ENCODE assay signal across 8 cellular contexts in genomic region chr3:172512363-172512762, GRCh38. TPM values are rescaled to one million over a fixed set of nuclear protein-coding genes. Genes with fewer than 3 reads are reported as not detected.
DNase-seq lines count a peak whose midpoint lies in the region; ATAC-seq and TF ChIP-seq lines count a peak whose summit lies in the region.

No MANE protein-coding gene starts in this region.

- peak overlapping the region; percentile 65 for H3K27ac ChIP-seq in upper lobe of right lung

- peaks cover 93% of the 10 kb centered on the region for H3K36me3 Mint-ChIP-seq in activated naive CD8-positive, alpha-beta T cell treated with anti-CD3 and anti-CD28 coated beads for 36 hours

- no peaks in the 10 kb centered on the region for H3K27me3 ChIP-seq in upper lobe of right lung

- peak overlapping the region; percentile 51 for H3K4me3 Mint-ChIP-seq in activated naive CD8-positive, alpha-beta T cell treated with anti-CD3 and anti-CD28 coated beads for 36 hours

- H3K4me1 ChIP-seq in mucosa of descending colon (ENCODE audit: low read depth): peaks cover 41% of the 10 kb centered on the region
- peaks cover 52% of the 10 kb centered on the region for H3K4me1 ChIP-seq in upper lobe of right lung

- H3K4me1 Mint-ChIP-seq in activated naive CD8-positive, alpha-beta T cell treated with anti-CD3 and anti-CD28 coated beads for 36 hours: peaks cover 64% of the 10 kb centered on the region

- no peaks in the 10 kb centered on the region for H3K36me3 ChIP-seq in mucosa of descending colon (ENCODE audit: low read depth)
- peaks cover 78% of the 10 kb centered on the region for H3K36me3 ChIP-seq in upper lobe of right lung

- intact Hi-C loops in mucosa of descending colon (cut with DNase I, micrococcal nuclease): no loop called here
- intact Hi-C loops in upper lobe of right lung (cut with DNase I): loop anchor here (10.0 kb wide), 1 partner anchor 82 kb away; no protein-coding TSS in a partner anchor

- DNase-seq in GM10266 (ENCODE audit: extremely low spot score): peak; percentile 26
- peak; percentile 59 for DNase-seq in H4 (ENCODE audit: low spot score)
- peak; percentile 99 for DNase-seq in NOMO-1 treated with dmso at 0.1 percent for 144 hours (lab: John Stamatoyannopoulos, UW; ENCODE audit: unreplicated experiment)
- peak; percentile 64 for DNase-seq in activated naive CD8-positive, alpha-beta T cell treated with anti-CD3 and anti-CD28 coated beads for 36 hours
- peak; percentile 50 to 81 (median 61) for DNase-seq in mucosa of descending colon
- DNase-seq in upper lobe of right lung: peak; percentile 86
- DNase-seq in DMS 273 (lab: John Stamatoyannopoulos, UW; ENCODE audit: unreplicated experiment): no peak
- no peak for DNase-seq in NCI-H2227 treated with DMSO at 0.1 percent for 48 hours (lab: John Stamatoyannopoulos, UW)

- H3K9me3 ChIP-seq in mucosa of descending colon (no peaks in the 10 kb centered on the region), upper lobe of right lung (no peaks in the 10 kb centered on the region)

- H3K27me3 Mint-ChIP-seq in activated naive CD8-positive, alpha-beta T cell treated with anti-CD3 and anti-CD28 coated beads for 36 hours: no peaks in the 10 kb centered on the region

- peak; percentile 12 for ATAC-seq in mucosa of descending colon
- peak; percentile 96 for ATAC-seq in upper lobe of right lung

- peak overlapping the region; percentile 83 for H3K27ac Mint-ChIP-seq in activated naive CD8-positive, alpha-beta T cell treated with anti-CD3 and anti-CD28 coated beads for 36 hours

- peaks cover 2% of the 10 kb centered on the region for H3K9me3 Mint-ChIP-seq in activated naive CD8-positive, alpha-beta T cell treated with anti-CD3 and anti-CD28 coated beads for 36 hours

- no peak overlapping the region for H3K4me3 ChIP-seq in mucosa of descending colon
- H3K4me3 ChIP-seq in upper lobe of right lung: no peak overlapping the region

- TF ChIP-seq CTCF in GM10266 (IDR thresholded peaks at IDR 0.05; ENCODE audit: control insufficient read depth, insufficient read depth, low read depth, missing control alignments) (no peak), mucosa of descending colon (IDR thresholded peaks at IDR 0.05) (no peak), upper lobe of right lung (IDR thresholded peaks at IDR 0.05) (no peak)

RNA-seq across cellular contexts. Expression of gene TNFSF10, which starts 10.9 kb away (rescaled TPM):
- 3.6 and 9.5 TPM in 2 replicates for total RNA-seq in H4 (2014; rRNA removed; shearing (Covaris generic))
- total RNA-seq in activated naive CD8-positive, alpha-beta T cell treated with anti-CD3 and anti-CD28 coated beads for 36 hours: 10 to 100 TPM; 52.4 to 55.2 TPM
- total RNA-seq in mucosa of descending colon: 100 to 1,000 TPM in 2 of 3 donors, 10 to 100 TPM in 1; 70.6 to 220 (median 129) TPM
- total RNA-seq in upper lobe of right lung: 140 TPM

Comparison
In these comparisons a context has a peak if more than half of its experiments do, and no peak if none do; other contexts are left out.
1. DNase-seq: peak in GM10266 (single experiment), H4 (single experiment), NOMO-1 treated with dmso at 0.1 percent for 144 hours (single experiment), activated naive CD8-positive, alpha-beta T cell treated with anti-CD3 and anti-CD28 coated beads for 36 hours (single experiment), mucosa of descending colon (3 of 3) and upper lobe of right lung (single experiment); none in DMS 273 (single experiment) and NCI-H2227 treated with DMSO at 0.1 percent for 48 hours (single experiment).